9 cellular contexts compared by ENCODE assay signal in the genomic region with DNA sequence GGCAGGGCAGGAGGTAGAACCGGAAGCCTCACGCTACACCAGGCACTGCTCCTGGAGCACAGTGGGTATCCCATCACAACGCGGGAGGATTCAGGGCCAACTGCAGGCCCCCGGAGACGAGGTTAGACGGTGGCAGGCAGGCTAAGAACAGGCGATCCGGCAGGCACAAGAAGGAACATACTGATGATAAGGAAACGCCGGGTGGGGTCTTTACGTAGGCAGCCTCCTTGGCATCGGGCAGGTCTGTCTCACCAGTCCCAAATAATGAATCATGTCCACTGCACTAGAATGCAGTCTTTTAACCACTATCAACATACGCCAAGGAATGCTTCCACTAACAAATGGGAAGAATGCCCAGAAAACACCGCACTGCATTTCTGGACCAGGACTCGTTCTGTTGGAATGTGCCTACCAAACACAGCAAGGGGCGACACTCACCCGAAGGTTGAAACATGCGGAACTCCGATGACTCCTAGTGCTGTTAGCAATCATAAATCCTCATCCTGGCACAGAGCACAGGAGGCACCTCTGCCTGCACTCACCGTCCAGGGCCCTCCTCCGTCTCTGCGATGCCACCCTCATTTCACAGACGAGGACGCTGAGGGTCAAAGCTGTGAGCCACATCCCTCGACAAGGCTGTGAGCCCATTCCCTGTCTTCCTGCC. TPM values are rescaled to one million over a fixed set of nuclear protein-coding genes. Genes with fewer than 3 reads are reported as not detected.
A peak's percentile ranks its signal among the peaks of the same experiment; 100 is the strongest.
DNase-seq lines count a peak whose midpoint lies in the region; ATAC-seq and TF ChIP-seq lines count a peak whose summit lies in the region.
"Had no signal": no experiment of that assay in that cellular context is flagged by ENCODE, and none has a peak within 500 bp of the region (broad histone marks: within the 10 kb centered on the region; RNA-seq: fewer than 3 reads in every experiment).

No MANE protein-coding gene starts in this region.

- intact Hi-C loops in left cardiac atrium (cut with DNase I) (loop anchor here in 1 of 2 donors (5.0 kb wide), 1 partner anchor 32 kb away; no protein-coding TSS in a partner anchor), sigmoid colon (cut with DNase I) (no loop called here)

- TF ChIP-seq EP300 in sigmoid colon (IDR thresholded peaks at IDR 0.05) = peak in 1 of 4 donors; percentile 51

- peak overlapping the region; percentile 53 to 84 (median 80) for H3K27ac ChIP-seq in sigmoid colon
- H3K27ac ChIP-seq: VCaP had no signal

- no peak for TF ChIP-seq POLR2A in sigmoid colon (IDR thresholded peaks at IDR 0.05)

- H3K27me3 ChIP-seq in sigmoid colon = no peaks in the 10 kb centered on the region

- TF ChIP-seq CTCF in sigmoid colon (IDR thresholded peaks at IDR 0.05) = no peak

- ATAC-seq in left cardiac atrium (peak; percentile 76 to 91), HG03095 (IDR thresholded peaks at IDR 0.05; ENCODE audit: unreplicated experiment) (no peak), GM18502 (IDR thresholded peaks at IDR 0.05; ENCODE audit: poor library complexity, unreplicated experiment) (no peak)

- H3K36me3 ChIP-seq in sigmoid colon = peaks cover 0 to 9% (median 0%) of the 10 kb centered on the region in 4 donors

- H3K4me1 ChIP-seq in sigmoid colon = peaks cover 0 to 55% (median 30%) of the 10 kb centered on the region in 4 donors

- peak overlapping the region in 2 of 4 donors; percentile 20 to 30 for H3K4me3 ChIP-seq in sigmoid colon

- 87 to 93% methylated on average over 26 of the region's 26 CpGs for WGBS in sigmoid colon, 2 donors

- H3K9me3 ChIP-seq in sigmoid colon = no peaks in the 10 kb centered on the region

- DNase-seq in GM04504 (ENCODE audit: low read depth) = peak; percentile 99
- peak; percentile 100 for DNase-seq in amniotic epithelial cell (ENCODE audit: low read depth)
- peak; percentile 68 for DNase-seq in left cardiac atrium
- peak; percentile 68 for DNase-seq in sigmoid colon
- DNase-seq in activated CD4-positive, alpha-beta T cell treated with anti-CD3 and anti-CD28 coated beads for 48 hours = no peak
- no peak for DNase-seq in NCI-H524 treated with DMSO at 0.1 percent for 48 hours (lab: John Stamatoyannopoulos, UW)

RNA-seq across cellular contexts. Expression of a gene that starts 35.2 kb away (rescaled TPM):
- total RNA-seq in left cardiac atrium (10 to 100 TPM; 14.9 to 15.7 TPM), sigmoid colon (10 to 100 TPM; 24.3 to 29.9 (median 26.9) TPM)
- polyA plus RNA-seq in sigmoid colon = 1 to 10 TPM; 2.1 to 6.1 (median 2.4) TPM

Comparison
In these comparisons a context has a peak if more than half of its experiments do, and no peak if none do; other contexts are left out.
1. DNase-seq: peak in GM04504 (single experiment), amniotic epithelial cell (single experiment), left cardiac atrium (single experiment) and sigmoid colon (single experiment); none in activated CD4-positive, alpha-beta T cell treated with anti-CD3 and anti-CD28 coated beads for 48 hours (single experiment) and NCI-H524 treated with DMSO at 0.1 percent for 48 hours (single experiment).
2. ATAC-seq: peak in left cardiac atrium (2 of 2); none in HG03095 (single experiment) and GM18502 (single experiment).